ENCODE assay signal across 20 cellular contexts in the genomic region with DNA sequence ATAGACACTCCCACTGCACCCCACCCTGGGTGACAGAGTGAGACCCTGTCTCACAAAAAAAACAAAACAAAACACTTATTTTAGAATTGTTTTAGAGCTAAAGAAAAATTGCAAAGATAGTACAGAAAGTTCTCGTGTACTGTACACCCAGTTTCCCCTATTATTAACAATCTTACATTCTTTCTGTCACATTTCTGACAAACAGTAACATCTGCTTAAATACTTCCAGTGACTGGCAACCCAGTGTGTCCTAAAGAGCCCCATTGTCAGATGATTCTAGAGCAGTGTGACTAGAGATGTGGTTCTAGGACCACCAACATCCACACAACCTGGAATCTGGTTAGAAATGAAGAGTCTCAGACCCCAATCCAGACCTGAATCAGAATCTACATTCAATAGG.
DNase-seq lines count a peak whose midpoint lies in the region; ATAC-seq, FAIRE-seq and TF ChIP-seq lines count a peak whose summit lies in the region.
"Had no signal": no experiment of that assay in that cellular context is flagged by ENCODE, and none has a peak within 500 bp of the region (broad histone marks: within the 10 kb centered on the region; RNA-seq: fewer than 3 reads in every experiment).

No MANE protein-coding gene starts in this region.

- no peak overlapping the region for H3K4me3 Mint-ChIP-seq in HFFc6
- no peak overlapping the region for H3K4me3 Mint-ChIP-seq in osteocyte (ENCODE audit: unreplicated experiment)
- no peak overlapping the region for H3K4me3 Mint-ChIP-seq in CD8-positive, alpha-beta T cell
- H3K4me3 Mint-ChIP-seq: CD4-positive, CD25-positive, alpha-beta regulatory T cell had no signal

- H3K9ac ChIP-seq in K562 (ENCODE audit: insufficient read depth in 1 of 2, low read depth in 2 of 2, low read length in 2 of 2): no peak overlapping the region
- H3K9ac ChIP-seq: GM23248 had no signal

- H3K9me3 ChIP-seq in K562 (replicated peaks; ENCODE audit: control insufficient read depth, insufficient read depth, low read depth, low read length): no peaks in the 10 kb centered on the region
- H3K9me3 ChIP-seq in mesodermal cell (ENCODE audit: control insufficient read depth, low read length): no peaks in the 10 kb centered on the region
- no peaks in the 10 kb centered on the region for H3K9me3 ChIP-seq in CD8-positive, alpha-beta T cell (ENCODE audit: low read length)
- H3K9me3 ChIP-seq: BE2C, Caco-2 had no signal

- no peak for TF ChIP-seq EP300 in K562 (IDR thresholded peaks at IDR 0.05; ENCODE audit: low read length)

- no peaks in the 10 kb centered on the region for H3K79me2 ChIP-seq in K562 (ENCODE audit: control insufficient read depth, insufficient read depth, low read length)

- no peak for TF ChIP-seq POLR2A in K562 (conservative IDR thresholded peaks at IDR 0.05)

- H3K4me2 ChIP-seq in K562 (ENCODE audit: insufficient read depth, low read length): no peak overlapping the region

- H3K4me3 ChIP-seq in K562 (no peak overlapping the region), mesodermal cell (ENCODE audit: extremely low read depth, insufficient read depth, low read length, poor library complexity, severe bottlenecking) (no peak overlapping the region)
- no peak overlapping the region for H3K4me3 ChIP-seq in CD8-positive, alpha-beta T cell (ENCODE audit: low read depth, low read length)
- H3K4me3 ChIP-seq: GM23248 had no signal

- intact Hi-C loops in K562 (cut with micrococcal nuclease): no loop called here
- intact Hi-C loops in CD8-positive, alpha-beta T cell (cut with DNase I, micrococcal nuclease): no loop called here

- no peak for FAIRE-seq in K562 (lab: Jason Lieb, UNC)
- FAIRE-seq: D721Med, G401.6, GM12891, GM19239, HepG2 had no signal

- no TSS peak for BruUV-seq in K562 (replicated peaks; lab: Mats Ljungman, UMichigan)

- H3K27me3 Mint-ChIP-seq in HFFc6 (ENCODE audit: insufficient read depth): no peaks in the 10 kb centered on the region; the same call in 1 of the 2 replicates
- no peaks in the 10 kb centered on the region for H3K27me3 Mint-ChIP-seq in osteocyte (ENCODE audit: unreplicated experiment)
- H3K27me3 Mint-ChIP-seq in CD8-positive, alpha-beta T cell (ENCODE audit: low read depth): no peaks in the 10 kb centered on the region
- H3K27me3 Mint-ChIP-seq: CD4-positive, CD25-positive, alpha-beta regulatory T cell had no signal

- WGBS in K562 (ENCODE audit: insufficient coverage, low coverage, missing lambda C conversion rate): 58% methylated on average over 1 of the region's 1 CpG
- WGBS in mesodermal cell (ENCODE audit: insufficient coverage in 2 of 2), 2 experiments: 100% methylated on average over 1 of the region's 1 CpG

- H3K36me3 Mint-ChIP-seq in HFFc6 (ENCODE audit: low read depth): peaks cover 17% of the 10 kb centered on the region
- peaks cover 4% of the 10 kb centered on the region for H3K36me3 Mint-ChIP-seq in osteocyte (ENCODE audit: unreplicated experiment)
- H3K36me3 Mint-ChIP-seq in CD8-positive, alpha-beta T cell: peaks cover 1% of the 10 kb centered on the region

- ATAC-seq in K562 (no peak), GM19455 (IDR thresholded peaks at IDR 0.05; ENCODE audit: unreplicated experiment) (no peak)
- ATAC-seq in CD8-positive, alpha-beta T cell: no peak
- ATAC-seq: HepG2 had no signal

- DNase-seq in HFFc6: no peak
- no peak for DNase-seq in K562 (ENCODE audit: extremely low read depth in 1 of 4, low spot score in 3 of 4)
- DNase-seq in osteocyte (ENCODE audit: extremely low spot score, unreplicated experiment): no peak
- no peak for DNase-seq in activated gamma-delta T cell treated with Interleukin-2 at 50 U/mL for 16 hours
- DNase-seq in CD8-positive, alpha-beta T cell: no peak
- no peak for DNase-seq in NAMALWA (ENCODE audit: low spot score)
- DNase-seq: 8988T; BE2C; C1 segment of cervical spinal cord; Caco-2; CD4-positive, CD25-positive, alpha-beta regulatory T cell; GM23248; HCEC 1CT had no signal

- no peaks in the 10 kb centered on the region for H4K20me1 ChIP-seq in K562 (replicated peaks; ENCODE audit: control insufficient read depth, insufficient read depth, low read length)

- in situ Hi-C loops in K562 (cut with MboI): no loop called here

- TF ChIP-seq RAD21 in K562 (CRISPR knock-in tag; conservative IDR thresholded peaks at IDR 0.05 in 1 of 2, IDR thresholded peaks at IDR 0.05 in 1 of 2): no peak

- H3K36me3 ChIP-seq in K562 (ENCODE audit: control insufficient read depth, insufficient read depth, low read length): no peaks in the 10 kb centered on the region
- H3K36me3 ChIP-seq in mesodermal cell (ENCODE audit: control insufficient read depth, insufficient read depth, low read length): no peaks in the 10 kb centered on the region
- no peaks in the 10 kb centered on the region for H3K36me3 ChIP-seq in CD8-positive, alpha-beta T cell (ENCODE audit: insufficient read depth, low read length)
- H3K36me3 ChIP-seq: BE2C had no signal

- H3K27me3 ChIP-seq in K562 (ENCODE audit: control insufficient read depth in 2 of 2, insufficient read depth in 2 of 2, low read length in 2 of 2): no peaks in the 10 kb centered on the region
- no peaks in the 10 kb centered on the region for H3K27me3 ChIP-seq in CD8-positive, alpha-beta T cell (ENCODE audit: insufficient read depth, low read length)
- H3K27me3 ChIP-seq: BE2C had no signal

- H3K4me1 ChIP-seq in K562 (replicated peaks in 1 of 2; ENCODE audit: control insufficient read depth in 2 of 2, insufficient read depth in 2 of 2, low read length in 2 of 2) (peaks cover 0 to 29% of the 10 kb centered on the region in 2 experiments; a peak in 2 of 5 replicates), mesodermal cell (ENCODE audit: control insufficient read depth, insufficient read depth, low read length, poor library complexity, severe bottlenecking) (peaks cover 20% of the 10 kb centered on the region)
- no peaks in the 10 kb centered on the region for H3K4me1 ChIP-seq in CD8-positive, alpha-beta T cell (ENCODE audit: insufficient read depth, low read length)
- H3K4me1 ChIP-seq: BE2C, Caco-2 had no signal

- peak overlapping the region; percentile 91 for H2AFZ ChIP-seq in K562 (ENCODE audit: low read depth, low read length)

- H3K27ac ChIP-seq in K562 (ENCODE audit: extremely low read depth, low read depth, low read length) (no peak overlapping the region), mesodermal cell (ENCODE audit: low read depth, low read length, severe bottlenecking) (peak overlapping the region; percentile 76)
- H3K27ac ChIP-seq in CD8-positive, alpha-beta T cell (ENCODE audit: low read depth, low read length): no peak overlapping the region
- H3K27ac ChIP-seq: GM23248 had no signal

- H3K4me1 Mint-ChIP-seq in HFFc6 (ENCODE audit: low read depth) (peaks cover 75% of the 10 kb centered on the region), osteocyte (ENCODE audit: unreplicated experiment) (peaks cover 63% of the 10 kb centered on the region)
- no peaks in the 10 kb centered on the region for H3K4me1 Mint-ChIP-seq in CD8-positive, alpha-beta T cell (ENCODE audit: low read depth)
- H3K4me1 Mint-ChIP-seq: CD4-positive, CD25-positive, alpha-beta regulatory T cell had no signal

- CTCF ChIA-PET in K562 (lab: Yijun Ruan, JAX; ENCODE audit: low intra/inter-chr PET ratio): no interaction called here
- CTCF ChIA-PET in CD8-positive, alpha-beta T cell (lab: Charles Lee): no interaction called here

- no peaks in the 10 kb centered on the region for H3K9me1 ChIP-seq in K562 (ENCODE audit: control insufficient read depth, insufficient read depth, low read length)

- H3K27ac Mint-ChIP-seq in HFFc6 (peak overlapping the region; percentile 81), osteocyte (ENCODE audit: unreplicated experiment) (peak overlapping the region; percentile 86)
- H3K27ac Mint-ChIP-seq in CD8-positive, alpha-beta T cell: no peak overlapping the region
- H3K27ac Mint-ChIP-seq: CD4-positive, CD25-positive, alpha-beta regulatory T cell had no signal

- H3K9me3 Mint-ChIP-seq in HFFc6 (peaks cover 4% of the 10 kb centered on the region; the same call in 1 of the 2 replicates), osteocyte (ENCODE audit: unreplicated experiment) (peaks cover 4% of the 10 kb centered on the region)
- no peaks in the 10 kb centered on the region for H3K9me3 Mint-ChIP-seq in CD8-positive, alpha-beta T cell

- POLR2A ChIA-PET in K562 (lab: Yijun Ruan, JAX): interaction anchor here (1.0 to 1.2 kb wide), 2 partner anchors 7 to 31 kb away, joined by 3 to 6 read pairs; no protein-coding TSS in a partner anchor
- POLR2A ChIA-PET in CD8-positive, alpha-beta T cell (lab: Charles Lee): interaction anchor here (0.6 kb wide), 1 partner anchor 220 kb away, joined by 4 read pairs; no protein-coding TSS in a partner anchor

- no peak for TF ChIP-seq CTCF in HFFc6 (IDR thresholded peaks at IDR 0.05)
- no peak for TF ChIP-seq CTCF in K562 (IDR thresholded peaks at IDR 0.05 in 2 of 3, conservative IDR thresholded peaks at IDR 0.05 in 1 of 3; ENCODE audit: insufficient read depth in 2 of 3, low read depth in 1 of 3, low read length in 3 of 3)
- TF ChIP-seq CTCF in osteocyte (IDR thresholded peaks at IDR 0.05): no peak
- no peak for TF ChIP-seq CTCF in CD8-positive, alpha-beta T cell (IDR thresholded peaks at IDR 0.05)

TF ChIP-seq in K562, 482 proteins besides CTCF, POLR2A, EP300 and RAD21 (continues in another document):
- TF ChIP-seq KLF1 (tag; IDR thresholded peaks at IDR 0.05) (no peak), ZKSCAN1 (IDR thresholded peaks at IDR 0.05; ENCODE audit: low read depth, low read length) (no peak), PTRF (tag; IDR thresholded peaks at IDR 0.05) (no peak)
- TF ChIP-seq, protein P1, sequence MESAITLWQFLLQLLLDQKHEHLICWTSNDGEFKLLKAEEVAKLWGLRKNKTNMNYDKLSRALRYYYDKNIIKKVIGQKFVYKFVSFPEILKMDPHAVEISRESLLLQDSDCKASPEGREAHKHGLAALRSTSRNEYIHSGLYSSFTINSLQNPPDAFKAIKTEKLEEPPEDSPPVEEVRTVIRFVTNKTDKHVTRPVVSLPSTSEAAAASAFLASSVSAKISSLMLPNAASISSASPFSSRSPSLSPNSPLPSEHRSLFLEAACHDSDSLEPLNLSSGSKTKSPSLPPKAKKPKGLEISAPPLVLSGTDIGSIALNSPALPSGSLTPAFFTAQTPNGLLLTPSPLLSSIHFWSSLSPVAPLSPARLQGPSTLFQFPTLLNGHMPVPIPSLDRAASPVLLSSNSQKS (CRISPR knock-in tag; IDR thresholded peaks at IDR 0.05): no peak
